11 cellular contexts compared by ENCODE assay signal in the genomic region with DNA sequence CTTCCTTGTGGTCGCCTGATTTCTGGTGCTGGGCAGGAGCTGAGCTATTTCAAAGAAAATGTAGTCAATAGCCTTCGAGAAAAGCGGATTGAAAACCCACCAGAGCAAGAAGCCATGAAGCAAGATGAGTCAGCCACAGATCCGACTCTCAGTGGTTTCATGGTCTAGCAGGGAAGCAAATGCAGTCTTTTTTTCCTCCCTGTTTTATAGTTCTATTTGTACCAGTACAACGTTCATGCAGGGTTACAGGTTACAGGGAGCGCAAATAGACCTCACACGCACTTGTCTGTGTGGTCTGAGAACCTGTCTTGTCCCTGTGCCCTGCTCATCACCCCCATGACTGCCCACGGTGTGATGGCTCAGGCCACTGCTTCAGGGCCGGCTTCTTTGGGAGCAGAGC.
DNase-seq lines count a peak whose midpoint lies in the region; ATAC-seq lines count a peak whose summit lies in the region.
"Had no signal": no experiment of that assay in that cellular context is flagged by ENCODE, and none has a peak within 500 bp of the region (broad histone marks: within the 10 kb centered on the region; RNA-seq: fewer than 3 reads in every experiment).

No MANE protein-coding gene starts in this region.

- ATAC-seq in GM18508 (IDR thresholded peaks at IDR 0.05; ENCODE audit: insufficient read depth, unreplicated experiment) (peak; percentile 96), GM19468 (IDR thresholded peaks at IDR 0.05; ENCODE audit: extremely low read depth, unreplicated experiment) (peak; percentile 90), HG03060 (IDR thresholded peaks at IDR 0.05; ENCODE audit: low read depth, unreplicated experiment) (peak; percentile 90)

- H3K4me1 ChIP-seq in SJSA1 (replicated peaks), result peaks cover 65% of the 10 kb centered on the region

- DNase-seq in SJSA1 (ENCODE audit: low read depth in 1 of 2, low spot score in 2 of 2) (peak; percentile 63 to 72), GDM1 (lab: John Stamatoyannopoulos, UW) (no peak), MG63 (no peak)
- no peak for DNase-seq in activated naive CD4-positive, alpha-beta T cell (lab: John Stamatoyannopoulos, UW)
- no peak for DNase-seq in activated CD4-positive, alpha-beta T cell treated with anti-CD3 and anti-CD28 coated beads for 4 hours
- DNase-seq: Calu3; stimulated activated naive CD4-positive, alpha-beta T cell treated with Interleukin-2 at 50 U/mL for 16 hours had no signal

- H3K27me3 ChIP-seq in SJSA1 (replicated peaks) (no peaks in the 10 kb centered on the region), MG63 (no peaks in the 10 kb centered on the region)

- no peaks in the 10 kb centered on the region for H3K36me3 ChIP-seq in SJSA1
- no peaks in the 10 kb centered on the region for H3K36me3 ChIP-seq in MG63

- peak overlapping the region; percentile 47 for H3K27ac ChIP-seq in SJSA1

- H3K9me3 ChIP-seq in SJSA1 (replicated peaks) (no peaks in the 10 kb centered on the region), MG63 (no peaks in the 10 kb centered on the region)

- H3K4me3 ChIP-seq in SJSA1 (no peak overlapping the region), MG63 (no peak overlapping the region)
- H3K4me3 ChIP-seq: lung had no signal

Comparison
In these comparisons a context has a peak if more than half of its experiments do, and no peak if none do; other contexts are left out.
1. DNase-seq: peak in SJSA1 (2 of 2); none in activated naive CD4-positive, alpha-beta T cell (0 of 4), GDM1 (single experiment), MG63 (single experiment) and activated CD4-positive, alpha-beta T cell treated with anti-CD3 and anti-CD28 coated beads for 4 hours (0 of 2).
2. Peak in every context shown above with its lines, with median percentiles within 50 percentile points of each other: ATAC-seq.